8 cellular contexts compared by ENCODE assay signal in genomic region chr12:41433460-41433859, GRCh38.
"Had no signal": no experiment of that assay in that cellular context is flagged by ENCODE, and none has a peak within 500 bp of the region (broad histone marks: within the 10 kb centered on the region; RNA-seq: fewer than 3 reads in every experiment).

No MANE protein-coding gene starts in this region.

- DNase-seq: GM23248, GOT3, H7, HFFc6 had no signal

- FAIRE-seq: HepG2 had no signal

- H3K27ac Mint-ChIP-seq: HFFc6, IgD-negative memory B cell had no signal

- H3K27me3 Mint-ChIP-seq: IgD-negative memory B cell had no signal

- H3K9me3 ChIP-seq: HAP-1 had no signal

- H3K4me1 ChIP-seq: HAP-1 had no signal

- H3K4me3 Mint-ChIP-seq: HFFc6, IgD-negative memory B cell had no signal

- H3K36me3 Mint-ChIP-seq: IgD-negative memory B cell had no signal

- H3K36me3 ChIP-seq: HAP-1 had no signal

- H3K27ac ChIP-seq: GM23248, HL-60 had no signal

- H3K9ac ChIP-seq: GM23248 had no signal

- H2AFZ ChIP-seq: GM23248 had no signal

- H3K4me3 ChIP-seq: GM23248, HAP-1 had no signal
